ENCODE assay signal across 24 cellular contexts in genomic region chr3:36643192-36643591, GRCh38.
"Had no signal": no experiment of that assay in that cellular context is flagged by ENCODE, and none has a peak within 500 bp of the region (broad histone marks: within the 10 kb centered on the region; RNA-seq: fewer than 3 reads in every experiment).

No MANE protein-coding gene starts in this region.

- ATAC-seq: activated CD4-positive, alpha-beta T cell treated with anti-CD3 and anti-CD28 coated beads for 36 hours; activated CD8-positive, alpha-beta memory T cell treated with anti-CD3 and anti-CD28 coated beads, Interleukin-2, amount 10 ng/mL, durations not matched to agents 7 days and 5 days; activated CD8-positive, alpha-beta T cell treated with anti-CD3 and anti-CD28 coated beads, Interleukin-2, amount 10 ng/mL, durations not matched to agents 7 days and 5 days; esophagus mucosa; T-helper 17 cell had no signal

- H3K27ac ChIP-seq: brain microvascular endothelial cell, coronary artery, dorsolateral prefrontal cortex had no signal

- H3K4me3 ChIP-seq: coronary artery, dorsolateral prefrontal cortex had no signal

- H3K36me3 ChIP-seq: brain microvascular endothelial cell had no signal

- H3K27me3 ChIP-seq: brain microvascular endothelial cell had no signal

- DNase-seq: activated CD4-positive, alpha-beta memory T cell treated with anti-CD3 and anti-CD28 coated beads for 36 hours; activated CD4-positive, alpha-beta T cell treated with anti-CD3 and anti-CD28 coated beads for 36 hours; activated CD4-positive, alpha-beta T cell treated with anti-CD3 and anti-CD28 coated beads, Interleukin-2, amount 10 ng/mL, durations not matched to agents 24 days and 14 days; activated CD4-positive, CD25-positive, alpha-beta regulatory T cell; activated CD4-positive, CD25-positive, alpha-beta regulatory T cell treated with anti-CD3 and anti-CD28 coated beads, Interleukin-2, amount 50 U/mL, for 72 hours; activated CD8-positive, alpha-beta memory T cell treated with anti-CD3 and anti-CD28 coated beads, Interleukin-2, amount 10 ng/mL, durations not matched to agents 7 days and 5 days; activated CD8-positive, alpha-beta memory T cell treated with anti-CD3 and anti-CD28 coated beads, Interleukin-2, amount 50 U/mL, for 4 hours; activated CD8-positive, alpha-beta T cell treated with anti-CD3 and anti-CD28 coated beads, Interleukin-2, amount 10 ng/mL, durations not matched to agents 7 days and 5 days; activated effector memory CD4-positive, alpha-beta T cell treated with anti-CD3 and anti-CD28 coated beads, Interleukin-2, amount 50 U/mL, for 16 hours; activated naive CD4-positive, alpha-beta T cell treated with anti-CD3 and anti-CD28 coated beads for 36 hours; activated T-cell treated with anti-CD3 and anti-CD28 coated beads, Interleukin-2, amount 50 U/mL, for 1 hour; activated T-cell treated with anti-CD3 and anti-CD28 coated beads, Interleukin-2, amount 50 U/mL, for 48 hours; amniotic stem cell; anterior cingulate cortex; brain microvascular endothelial cell; dorsolateral prefrontal cortex; effector memory CD4-positive, alpha-beta T cell; endodermal cell; foreskin fibroblast; head of caudate nucleus; T-helper 17 cell; T1000 had no signal
